In genomic region chr3:10173095-10173925, GRCh38 we compare ENCODE assay signal across 1 cellular context.
A peak's percentile ranks its signal among the peaks of the same experiment; 100 is the strongest.
TF ChIP-seq lines count a peak whose summit lies in the region.

No MANE protein-coding gene starts in this region.

TF ChIP-seq in K562, 482 proteins besides CTCF, POLR2A, EP300 and RAD21 (continued from another document and continues in another):
- no peak for TF ChIP-seq TCFL5 (CRISPR knock-in tag; conservative IDR thresholded peaks at IDR 0.05)
- no peak for TF ChIP-seq RBFOX2 (IDR thresholded peaks at IDR 0.05; ENCODE audit: low read depth, low read length)
- TF ChIP-seq, protein P1, sequence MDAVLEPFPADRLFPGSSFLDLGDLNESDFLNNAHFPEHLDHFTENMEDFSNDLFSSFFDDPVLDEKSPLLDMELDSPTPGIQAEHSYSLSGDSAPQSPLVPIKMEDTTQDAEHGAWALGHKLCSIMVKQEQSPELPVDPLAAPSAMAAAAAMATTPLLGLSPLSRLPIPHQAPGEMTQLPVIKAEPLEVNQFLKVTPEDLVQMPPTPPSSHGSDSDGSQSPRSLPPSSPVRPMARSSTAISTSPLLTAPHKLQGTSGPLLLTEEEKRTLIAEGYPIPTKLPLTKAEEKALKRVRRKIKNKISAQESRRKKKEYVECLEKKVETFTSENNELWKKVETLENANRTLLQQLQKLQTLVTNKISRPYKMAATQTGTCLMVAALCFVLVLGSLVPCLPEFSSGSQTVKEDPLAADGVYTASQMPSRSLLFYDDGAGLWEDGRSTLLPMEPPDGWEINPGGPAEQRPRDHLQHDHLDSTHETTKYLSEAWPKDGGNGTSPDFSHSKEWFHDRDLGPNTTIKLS (IDR thresholded peaks at IDR 0.05; ENCODE audit: borderline replicate concordance, low read depth): no peak
- TF ChIP-seq KDM1A (IDR thresholded peaks at IDR 0.05): peak; percentile 60 to 74; a peak in 3 of 4 replicates
- TF ChIP-seq ETV6 (IDR thresholded peaks at IDR 0.05; ENCODE audit: borderline replicate concordance in 1 of 2, low read depth in 2 of 2, low read length in 1 of 2): no peak
- no peak for TF ChIP-seq ETV6 (CRISPR knock-in tag; IDR thresholded peaks at IDR 0.05; ENCODE audit: borderline replicate concordance)
- peak; percentile 67 for TF ChIP-seq ZNF121 (CRISPR knock-in tag; conservative IDR thresholded peaks at IDR 0.05)
- no peak for TF ChIP-seq ZNF445 (CRISPR knock-in tag; IDR thresholded peaks at IDR 0.05; ENCODE audit: low read depth)
- no peak for TF ChIP-seq RBM17 (IDR thresholded peaks at IDR 0.05; ENCODE audit: borderline replicate concordance, low read depth, low read length)
- TF ChIP-seq HDAC1 (IDR thresholded peaks at IDR 0.05): 0 out of 4 replicates have a peak, but pooled peaks of 1 of the 2 experiments have one; percentile 24
- TF ChIP-seq ZKSCAN8 (CRISPR knock-in tag; IDR thresholded peaks at IDR 0.05): 0 out of 2 replicates have a peak, but pooled peaks have one; percentile 18
- no peak for TF ChIP-seq ZBTB43 (CRISPR knock-in tag; IDR thresholded peaks at IDR 0.05)
- TF ChIP-seq, protein P2, sequence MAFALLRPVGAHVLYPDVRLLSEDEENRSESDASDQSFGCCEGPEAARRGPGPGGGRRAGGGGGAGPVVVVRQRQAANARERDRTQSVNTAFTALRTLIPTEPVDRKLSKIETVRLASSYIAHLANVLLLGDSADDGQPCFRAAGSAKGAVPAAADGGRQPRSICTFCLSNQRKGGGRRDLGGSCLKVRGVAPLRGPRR (CRISPR knock-in tag; IDR thresholded peaks at IDR 0.05): no peak
- TF ChIP-seq, protein P3, sequence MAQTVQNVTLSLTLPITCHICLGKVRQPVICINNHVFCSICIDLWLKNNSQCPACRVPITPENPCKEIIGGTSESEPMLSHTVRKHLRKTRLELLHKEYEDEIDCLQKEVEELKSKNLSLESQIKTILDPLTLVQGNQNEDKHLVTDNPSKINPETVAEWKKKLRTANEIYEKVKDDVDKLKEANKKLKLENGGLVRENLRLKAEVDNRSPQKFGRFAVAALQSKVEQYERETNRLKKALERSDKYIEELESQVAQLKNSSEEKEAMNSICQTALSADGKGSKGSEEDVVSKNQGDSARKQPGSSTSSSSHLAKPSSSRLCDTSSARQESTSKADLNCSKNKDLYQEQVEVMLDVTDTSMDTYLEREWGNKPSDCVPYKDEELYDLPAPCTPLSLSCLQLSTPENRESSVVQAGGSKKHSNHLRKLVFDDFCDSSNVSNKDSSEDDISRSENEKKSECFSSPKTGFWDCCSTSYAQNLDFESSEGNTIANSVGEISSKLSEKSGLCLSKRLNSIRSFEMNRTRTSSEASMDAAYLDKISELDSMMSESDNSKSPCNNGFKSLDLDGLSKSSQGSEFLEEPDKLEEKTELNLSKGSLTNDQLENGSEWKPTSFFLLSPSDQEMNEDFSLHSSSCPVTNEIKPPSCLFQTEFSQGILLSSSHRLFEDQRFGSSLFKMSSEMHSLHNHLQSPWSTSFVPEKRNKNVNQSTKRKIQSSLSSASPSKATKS (CRISPR knock-in tag; IDR thresholded peaks at IDR 0.05): no peak
- no peak for TF ChIP-seq TAF15 (IDR thresholded peaks at IDR 0.05; ENCODE audit: low read depth, low read length)
- TF ChIP-seq SMAD4 (CRISPR knock-in tag; conservative IDR thresholded peaks at IDR 0.05): peak; percentile 56; the same call in 1 of the 2 replicates
- no peak for TF ChIP-seq ZNF79 (CRISPR knock-in tag; IDR thresholded peaks at IDR 0.05; ENCODE audit: low read depth)
- TF ChIP-seq ZNF311 (CRISPR knock-in tag; IDR thresholded peaks at IDR 0.05): no peak
- no peak for TF ChIP-seq SNIP1 (IDR thresholded peaks at IDR 0.05; ENCODE audit: low read depth)
- no peak for TF ChIP-seq ZC3H11A (IDR thresholded peaks at IDR 0.05; ENCODE audit: low read depth, low read length)
- peak; percentile 77; the same call in 1 of the 2 replicates for TF ChIP-seq ZBED1 (IDR thresholded peaks at IDR 0.05)
- 0 out of 4 replicates have a peak, but pooled peaks of 1 of the 2 experiments have one; percentile 2 for TF ChIP-seq NRF1 (conservative IDR thresholded peaks at IDR 0.05 in 1 of 2, IDR thresholded peaks at IDR 0.05 in 1 of 2)
- TF ChIP-seq, protein P4, sequence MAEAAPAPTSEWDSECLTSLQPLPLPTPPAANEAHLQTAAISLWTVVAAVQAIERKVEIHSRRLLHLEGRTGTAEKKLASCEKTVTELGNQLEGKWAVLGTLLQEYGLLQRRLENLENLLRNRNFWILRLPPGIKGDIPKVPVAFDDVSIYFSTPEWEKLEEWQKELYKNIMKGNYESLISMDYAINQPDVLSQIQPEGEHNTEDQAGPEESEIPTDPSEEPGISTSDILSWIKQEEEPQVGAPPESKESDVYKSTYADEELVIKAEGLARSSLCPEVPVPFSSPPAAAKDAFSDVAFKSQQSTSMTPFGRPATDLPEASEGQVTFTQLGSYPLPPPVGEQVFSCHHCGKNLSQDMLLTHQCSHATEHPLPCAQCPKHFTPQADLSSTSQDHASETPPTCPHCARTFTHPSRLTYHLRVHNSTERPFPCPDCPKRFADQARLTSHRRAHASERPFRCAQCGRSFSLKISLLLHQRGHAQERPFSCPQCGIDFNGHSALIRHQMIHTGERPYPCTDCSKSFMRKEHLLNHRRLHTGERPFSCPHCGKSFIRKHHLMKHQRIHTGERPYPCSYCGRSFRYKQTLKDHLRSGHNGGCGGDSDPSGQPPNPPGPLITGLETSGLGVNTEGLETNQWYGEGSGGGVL (CRISPR knock-in tag; IDR thresholded peaks at IDR 0.05): no peak
- TF ChIP-seq CBFA2T2 (conservative IDR thresholded peaks at IDR 0.05): no peak
- no peak for TF ChIP-seq MEIS2 (IDR thresholded peaks at IDR 0.05; ENCODE audit: partially characterized antibody)
- TF ChIP-seq, protein P5, sequence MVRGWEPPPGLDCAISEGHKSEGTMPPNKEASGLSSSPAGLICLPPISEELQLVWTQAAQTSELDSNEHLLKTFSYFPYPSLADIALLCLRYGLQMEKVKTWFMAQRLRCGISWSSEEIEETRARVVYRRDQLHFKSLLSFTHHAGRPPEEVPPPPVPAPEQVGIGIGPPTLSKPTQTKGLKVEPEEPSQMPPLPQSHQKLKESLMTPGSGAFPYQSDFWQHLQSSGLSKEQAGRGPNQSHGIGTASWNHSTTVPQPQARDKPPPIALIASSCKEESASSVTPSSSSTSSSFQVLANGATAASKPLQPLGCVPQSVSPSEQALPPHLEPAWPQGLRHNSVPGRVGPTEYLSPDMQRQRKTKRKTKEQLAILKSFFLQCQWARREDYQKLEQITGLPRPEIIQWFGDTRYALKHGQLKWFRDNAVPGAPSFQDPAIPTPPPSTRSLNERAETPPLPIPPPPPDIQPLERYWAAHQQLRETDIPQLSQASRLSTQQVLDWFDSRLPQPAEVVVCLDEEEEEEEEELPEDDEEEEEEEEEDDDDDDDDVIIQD (CRISPR knock-in tag; IDR thresholded peaks at IDR 0.05): no peak
- no peak for TF ChIP-seq HBP1 (CRISPR knock-in tag; IDR thresholded peaks at IDR 0.05)
- TF ChIP-seq LCOR (CRISPR knock-in tag; IDR thresholded peaks at IDR 0.05): 0 out of 2 replicates have a peak, but pooled peaks have one; percentile 53
- peak; percentile 97 for TF ChIP-seq ADNP (tag; IDR thresholded peaks at IDR 0.05)
- TF ChIP-seq ARID1B (IDR thresholded peaks at IDR 0.05): peak; percentile 80
- TF ChIP-seq, protein P6, sequence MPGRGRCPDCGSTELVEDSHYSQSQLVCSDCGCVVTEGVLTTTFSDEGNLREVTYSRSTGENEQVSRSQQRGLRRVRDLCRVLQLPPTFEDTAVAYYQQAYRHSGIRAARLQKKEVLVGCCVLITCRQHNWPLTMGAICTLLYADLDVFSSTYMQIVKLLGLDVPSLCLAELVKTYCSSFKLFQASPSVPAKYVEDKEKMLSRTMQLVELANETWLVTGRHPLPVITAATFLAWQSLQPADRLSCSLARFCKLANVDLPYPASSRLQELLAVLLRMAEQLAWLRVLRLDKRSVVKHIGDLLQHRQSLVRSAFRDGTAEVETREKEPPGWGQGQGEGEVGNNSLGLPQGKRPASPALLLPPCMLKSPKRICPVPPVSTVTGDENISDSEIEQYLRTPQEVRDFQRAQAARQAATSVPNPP (IDR thresholded peaks at IDR 0.05; ENCODE audit: borderline replicate concordance, insufficient read depth, insufficient read length): no peak
- TF ChIP-seq MAZ (CRISPR knock-in tag; conservative IDR thresholded peaks at IDR 0.05 in 1 of 2, IDR thresholded peaks at IDR 0.05 in 1 of 2): no peak
- no peak for TF ChIP-seq TEAD4 (IDR thresholded peaks at IDR 0.05; ENCODE audit: low read length)
- TF ChIP-seq TEAD4 (CRISPR knock-in tag; IDR thresholded peaks at IDR 0.05; ENCODE audit: borderline replicate concordance): no peak
- TF ChIP-seq ZNF354B (CRISPR knock-in tag; IDR thresholded peaks at IDR 0.05): no peak
- TF ChIP-seq ZNF586 (CRISPR knock-in tag; conservative IDR thresholded peaks at IDR 0.05): no peak
- TF ChIP-seq, protein P7, sequence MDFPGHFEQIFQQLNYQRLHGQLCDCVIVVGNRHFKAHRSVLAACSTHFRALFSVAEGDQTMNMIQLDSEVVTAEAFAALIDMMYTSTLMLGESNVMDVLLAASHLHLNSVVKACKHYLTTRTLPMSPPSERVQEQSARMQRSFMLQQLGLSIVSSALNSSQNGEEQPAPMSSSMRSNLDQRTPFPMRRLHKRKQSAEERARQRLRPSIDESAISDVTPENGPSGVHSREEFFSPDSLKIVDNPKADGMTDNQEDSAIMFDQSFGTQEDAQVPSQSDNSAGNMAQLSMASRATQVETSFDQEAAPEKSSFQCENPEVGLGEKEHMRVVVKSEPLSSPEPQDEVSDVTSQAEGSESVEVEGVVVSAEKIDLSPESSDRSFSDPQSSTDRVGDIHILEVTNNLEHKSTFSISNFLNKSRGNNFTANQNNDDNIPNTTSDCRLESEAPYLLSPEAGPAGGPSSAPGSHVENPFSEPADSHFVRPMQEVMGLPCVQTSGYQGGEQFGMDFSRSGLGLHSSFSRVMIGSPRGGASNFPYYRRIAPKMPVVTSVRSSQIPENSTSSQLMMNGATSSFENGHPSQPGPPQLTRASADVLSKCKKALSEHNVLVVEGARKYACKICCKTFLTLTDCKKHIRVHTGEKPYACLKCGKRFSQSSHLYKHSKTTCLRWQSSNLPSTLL (IDR thresholded peaks at IDR 0.05): no peak
- no peak for TF ChIP-seq CSDE1 (IDR thresholded peaks at IDR 0.05)
- TF ChIP-seq, protein P8, sequence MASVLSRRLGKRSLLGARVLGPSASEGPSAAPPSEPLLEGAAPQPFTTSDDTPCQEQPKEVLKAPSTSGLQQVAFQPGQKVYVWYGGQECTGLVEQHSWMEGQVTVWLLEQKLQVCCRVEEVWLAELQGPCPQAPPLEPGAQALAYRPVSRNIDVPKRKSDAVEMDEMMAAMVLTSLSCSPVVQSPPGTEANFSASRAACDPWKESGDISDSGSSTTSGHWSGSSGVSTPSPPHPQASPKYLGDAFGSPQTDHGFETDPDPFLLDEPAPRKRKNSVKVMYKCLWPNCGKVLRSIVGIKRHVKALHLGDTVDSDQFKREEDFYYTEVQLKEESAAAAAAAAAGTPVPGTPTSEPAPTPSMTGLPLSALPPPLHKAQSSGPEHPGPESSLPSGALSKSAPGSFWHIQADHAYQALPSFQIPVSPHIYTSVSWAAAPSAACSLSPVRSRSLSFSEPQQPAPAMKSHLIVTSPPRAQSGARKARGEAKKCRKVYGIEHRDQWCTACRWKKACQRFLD (CRISPR knock-in tag; IDR thresholded peaks at IDR 0.05): no peak; the same call in 1 of the 2 replicates
- peak; percentile 91 for TF ChIP-seq SMARCE1 (IDR thresholded peaks at IDR 0.05)
- no peak for TF ChIP-seq TAF1 (IDR thresholded peaks at IDR 0.05; ENCODE audit: control insufficient read depth, extremely low read depth, insufficient read depth, low read length, severe bottlenecking)
- no peak for TF ChIP-seq RBM39 (optimal IDR thresholded peaks at IDR 0.05; ENCODE audit: low read depth, low read length)
- no peak for TF ChIP-seq YY1 (IDR thresholded peaks at IDR 0.05; ENCODE audit: borderline replicate concordance in 1 of 3, control insufficient read depth in 1 of 3, extremely low read depth in 1 of 3, insufficient read depth in 3 of 3, insufficient read length in 1 of 3, insufficient replicate concordance in 2 of 3, low read depth in 1 of 3, low read length in 2 of 3)
- TF ChIP-seq, protein P9, sequence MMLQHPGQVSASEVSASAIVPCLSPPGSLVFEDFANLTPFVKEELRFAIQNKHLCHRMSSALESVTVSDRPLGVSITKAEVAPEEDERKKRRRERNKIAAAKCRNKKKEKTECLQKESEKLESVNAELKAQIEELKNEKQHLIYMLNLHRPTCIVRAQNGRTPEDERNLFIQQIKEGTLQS (IDR thresholded peaks at IDR 0.05): peak; percentile 93
- TF ChIP-seq, protein P9 (CRISPR knock-in tag; conservative IDR thresholded peaks at IDR 0.05): no peak; the same call in 1 of the 2 replicates
- no peak for TF ChIP-seq NFRKB (IDR thresholded peaks at IDR 0.05; ENCODE audit: low read depth)
- no peak for TF ChIP-seq ZNF644 (tag; IDR thresholded peaks at IDR 0.05; ENCODE audit: low read depth)
- no peak for TF ChIP-seq MCM5 (IDR thresholded peaks at IDR 0.05; ENCODE audit: low read depth)
- TF ChIP-seq, protein P10, sequence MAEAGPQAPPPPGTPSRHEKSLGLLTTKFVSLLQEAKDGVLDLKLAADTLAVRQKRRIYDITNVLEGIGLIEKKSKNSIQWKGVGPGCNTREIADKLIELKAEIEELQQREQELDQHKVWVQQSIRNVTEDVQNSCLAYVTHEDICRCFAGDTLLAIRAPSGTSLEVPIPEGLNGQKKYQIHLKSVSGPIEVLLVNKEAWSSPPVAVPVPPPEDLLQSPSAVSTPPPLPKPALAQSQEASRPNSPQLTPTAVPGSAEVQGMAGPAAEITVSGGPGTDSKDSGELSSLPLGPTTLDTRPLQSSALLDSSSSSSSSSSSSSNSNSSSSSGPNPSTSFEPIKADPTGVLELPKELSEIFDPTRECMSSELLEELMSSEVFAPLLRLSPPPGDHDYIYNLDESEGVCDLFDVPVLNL (CRISPR knock-in tag; IDR thresholded peaks at IDR 0.05; ENCODE audit: low read depth): no peak
- no peak for TF ChIP-seq CXXC5 (CRISPR knock-in tag; IDR thresholded peaks at IDR 0.05)
